ENCODE assay signal across 14 cellular contexts in the genomic region with DNA sequence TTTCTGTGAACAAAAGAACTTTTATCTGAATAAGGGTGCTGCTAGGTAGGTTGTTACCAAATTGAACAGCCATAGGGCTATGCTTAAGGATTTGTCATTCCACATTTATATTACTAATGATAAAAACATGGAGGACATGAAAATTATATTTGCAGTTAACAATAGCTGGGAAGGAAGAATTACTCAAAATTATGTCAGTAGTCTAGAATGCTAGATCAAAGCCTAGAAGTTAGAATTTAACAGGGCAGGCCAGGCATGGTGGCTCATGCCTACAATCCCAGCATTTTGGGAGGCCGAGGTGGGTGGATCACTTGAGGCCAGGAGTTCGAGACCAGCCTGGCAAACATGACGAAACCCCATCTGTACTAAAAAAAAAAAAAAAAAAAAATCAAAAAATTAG. TPM values are rescaled to one million over a fixed set of nuclear protein-coding genes. Genes with fewer than 3 reads are reported as not detected.
DNase-seq lines count a peak whose midpoint lies in the region; ATAC-seq and TF ChIP-seq lines count a peak whose summit lies in the region.
"Had no signal": no experiment of that assay in that cellular context is flagged by ENCODE, and none has a peak within 500 bp of the region (broad histone marks: within the 10 kb centered on the region; RNA-seq: fewer than 3 reads in every experiment).

No MANE protein-coding gene starts in this region.

- ATAC-seq in HG03354 (IDR thresholded peaks at IDR 0.05; ENCODE audit: poor library complexity, severe bottlenecking, unreplicated experiment), result no peak

- H3K4me1 Mint-ChIP-seq in MCF 10A (ENCODE audit: insufficient read depth, unreplicated experiment), result peaks cover 55% of the 10 kb centered on the region
- H3K4me1 Mint-ChIP-seq in activated T-helper 1 cell treated with anti-CD3 and anti-CD28 coated beads, Interleukin-12 subunit alpha, Interleukin-12 subunit beta, Interleukin-2, Interleukin-4 antibody, amounts not matched to agents 30 ng/mL and 10 ng/mL and 1 ng/mL, durations not matched to agents 14 hours and 24 hours and 36 hours (ENCODE audit: low read depth), result peaks cover 80% of the 10 kb centered on the region
- H3K4me1 Mint-ChIP-seq in immature natural killer cell, result peaks cover 86 to 100% of the 10 kb centered on the region in 2 donors
- H3K4me1 Mint-ChIP-seq in type B pancreatic cell (ENCODE audit: unreplicated experiment), result peaks cover 15% of the 10 kb centered on the region

- no peak overlapping the region for H3K4me3 ChIP-seq in breast epithelium

- CTCF ChIA-PET in MCF 10A (lab: Yijun Ruan, JAX), result interaction anchor here (0.7 to 1.0 kb wide), 3 partner anchors 10 to 107 kb away, joined by 3 to 4 read pairs (median 3); a partner anchor contains a TSS

- no peaks in the 10 kb centered on the region for H3K36me3 ChIP-seq in breast epithelium
- H3K36me3 ChIP-seq: BE2C had no signal

- no TSS peak for BruUV-seq in MCF 10A (replicated peaks; lab: Mats Ljungman, UMichigan)

- POLR2A ChIA-PET in MCF 10A (lab: Yijun Ruan, JAX), result interaction anchor here (0.6 to 3.0 kb wide), 13 partner anchors 8 to 660 kb away, joined by 3 to 9 read pairs (median 5); a partner anchor contains a TSS

- peaks cover 9% of the 10 kb centered on the region for H3K36me3 Mint-ChIP-seq in MCF 10A (ENCODE audit: insufficient read depth, unreplicated experiment)
- peaks cover 36% of the 10 kb centered on the region for H3K36me3 Mint-ChIP-seq in activated T-helper 1 cell treated with anti-CD3 and anti-CD28 coated beads, Interleukin-12 subunit alpha, Interleukin-12 subunit beta, Interleukin-2, Interleukin-4 antibody, amounts not matched to agents 30 ng/mL and 10 ng/mL and 1 ng/mL, durations not matched to agents 14 hours and 24 hours and 36 hours (ENCODE audit: low read depth)
- peaks cover 3 to 9% (median 3%) of the 10 kb centered on the region in 3 donors for H3K36me3 Mint-ChIP-seq in immature natural killer cell
- H3K36me3 Mint-ChIP-seq in type B pancreatic cell, result no peaks in the 10 kb centered on the region

- no peaks in the 10 kb centered on the region for H3K27me3 ChIP-seq in breast epithelium
- H3K27me3 ChIP-seq: BE2C had no signal

- no peak for DNase-seq in MCF 10A (ENCODE audit: unreplicated experiment)
- DNase-seq in breast epithelium (ENCODE audit: low spot score in 2 of 2), result no peak
- DNase-seq in activated T-helper 1 cell treated with anti-CD3 and anti-CD28 coated beads, Interleukin-12 subunit alpha, Interleukin-12 subunit beta, Interleukin-2, Interleukin-4 antibody, amounts not matched to agents 30 ng/mL and 10 ng/mL and 1 ng/mL, durations not matched to agents 14 hours and 24 hours and 36 hours (ENCODE audit: low spot score), result no peak
- DNase-seq in immature natural killer cell, result no peak
- DNase-seq in type B pancreatic cell (ENCODE audit: extremely low spot score, unreplicated experiment), result no peak
- DNase-seq in NCI-H524 treated with DMSO at 0.1 percent for 48 hours (lab: John Stamatoyannopoulos, UW), result no peak
- DNase-seq in stimulated activated CD4-positive, alpha-beta T cell treated with anti-CD3 and anti-CD28 coated beads, Interleukin-4, amount 100 ng/mL, for 1 hour, result no peak
- DNase-seq: activated CD4-positive, alpha-beta T cell treated with anti-CD3 and anti-CD28 coated beads for 4 hours; BE2C; NCI-H1105 treated with DMSO at 0.1 percent for 48 hours; NCI-H226 had no signal

- no peaks in the 10 kb centered on the region for H3K9me3 ChIP-seq in breast epithelium
- H3K9me3 ChIP-seq: BE2C had no signal

- H3K27ac ChIP-seq in breast epithelium, result no peak overlapping the region
- H3K27ac ChIP-seq: parathyroid adenoma had no signal

- peak overlapping the region; percentile 81 for H3K27ac Mint-ChIP-seq in MCF 10A (ENCODE audit: low read depth, unreplicated experiment)
- H3K27ac Mint-ChIP-seq in activated T-helper 1 cell treated with anti-CD3 and anti-CD28 coated beads, Interleukin-12 subunit alpha, Interleukin-12 subunit beta, Interleukin-2, Interleukin-4 antibody, amounts not matched to agents 30 ng/mL and 10 ng/mL and 1 ng/mL, durations not matched to agents 14 hours and 24 hours and 36 hours, result no peak overlapping the region
- H3K27ac Mint-ChIP-seq in immature natural killer cell, result peak overlapping the region; percentile 88 to 98 (median 92)
- peak overlapping the region; percentile 76 for H3K27ac Mint-ChIP-seq in type B pancreatic cell

- no peaks in the 10 kb centered on the region for H3K9me3 Mint-ChIP-seq in MCF 10A (ENCODE audit: unreplicated experiment)
- no peaks in the 10 kb centered on the region for H3K9me3 Mint-ChIP-seq in activated T-helper 1 cell treated with anti-CD3 and anti-CD28 coated beads, Interleukin-12 subunit alpha, Interleukin-12 subunit beta, Interleukin-2, Interleukin-4 antibody, amounts not matched to agents 30 ng/mL and 10 ng/mL and 1 ng/mL, durations not matched to agents 14 hours and 24 hours and 36 hours
- H3K9me3 Mint-ChIP-seq in immature natural killer cell, result no peaks in the 10 kb centered on the region
- no peaks in the 10 kb centered on the region for H3K9me3 Mint-ChIP-seq in type B pancreatic cell
- H3K9me3 Mint-ChIP-seq: T-helper 1 cell treated with Interleukin-12 subunit alpha and Interleukin-12 subunit beta and Interleukin-4 antibody, amounts not matched to agents 30 μg/mL and 1 μg/mL, for 36 hours had no signal

- H3K4me3 Mint-ChIP-seq in MCF 10A (ENCODE audit: unreplicated experiment) (peak overlapping the region; percentile 23), immature natural killer cell (peak overlapping the region; percentile 50 to 86 (median 74)), type B pancreatic cell (no peak overlapping the region)
- H3K4me3 Mint-ChIP-seq in activated T-helper 1 cell treated with anti-CD3 and anti-CD28 coated beads, Interleukin-12 subunit alpha, Interleukin-12 subunit beta, Interleukin-2, Interleukin-4 antibody, amounts not matched to agents 30 ng/mL and 10 ng/mL and 1 ng/mL, durations not matched to agents 14 hours and 24 hours and 36 hours, result peak overlapping the region; percentile 49

- no peak for TF ChIP-seq POLR2A in breast epithelium (IDR thresholded peaks at IDR 0.05)

- no peak for TF ChIP-seq CTCF in MCF 10A (IDR thresholded peaks at IDR 0.05; ENCODE audit: unreplicated experiment)
- TF ChIP-seq CTCF in breast epithelium (IDR thresholded peaks at IDR 0.05), result no peak
- no peak for TF ChIP-seq CTCF in type B pancreatic cell (conservative IDR thresholded peaks at IDR 0.05)

- no peaks in the 10 kb centered on the region for H3K4me1 ChIP-seq in breast epithelium
- H3K4me1 ChIP-seq: BE2C, parathyroid adenoma had no signal

- intact Hi-C loops in MCF 10A (cut with micrococcal nuclease), result no loop called here
- intact Hi-C loops in breast epithelium (cut with DNase I; ENCODE audit: low total_unique reads), result no loop called here
- intact Hi-C loops in activated T-helper 1 cell treated with anti-CD3 and anti-CD28 coated beads, Interleukin-12 subunit alpha, Interleukin-12 subunit beta, Interleukin-2, Interleukin-4 antibody, amounts not matched to agents 30 ng/mL and 10 ng/mL and 1 ng/mL, durations not matched to agents 14 hours and 24 hours and 36 hours (cut with micrococcal nuclease), result loop anchor here (5.0 kb wide), 1 partner anchor 1605 kb away; no protein-coding TSS in a partner anchor

- no peaks in the 10 kb centered on the region for H3K27me3 Mint-ChIP-seq in MCF 10A (ENCODE audit: insufficient read depth, unreplicated experiment)
- no peaks in the 10 kb centered on the region for H3K27me3 Mint-ChIP-seq in activated T-helper 1 cell treated with anti-CD3 and anti-CD28 coated beads, Interleukin-12 subunit alpha, Interleukin-12 subunit beta, Interleukin-2, Interleukin-4 antibody, amounts not matched to agents 30 ng/mL and 10 ng/mL and 1 ng/mL, durations not matched to agents 14 hours and 24 hours and 36 hours (ENCODE audit: insufficient read depth)
- peaks cover 1 to 2% (median 2%) of the 10 kb centered on the region in 3 donors for H3K27me3 Mint-ChIP-seq in immature natural killer cell (ENCODE audit: low read depth in 3 of 3)
- H3K27me3 Mint-ChIP-seq in type B pancreatic cell, result no peaks in the 10 kb centered on the region

RNA-seq across cellular contexts. Expression of a gene that starts 9.4 kb away (rescaled TPM):
- total RNA-seq in MCF 10A (2022) (27.2 and 51.6 TPM in 2 replicates), breast epithelium (10 to 100 TPM; 13.3 to 24.3 (median 24.1) TPM), type B pancreatic cell (ENCODE audit: low replicate concordance) (11.0 and 16.7 TPM in 2 replicates)
- total RNA-seq in activated T-helper 1 cell treated with anti-CD3 and anti-CD28 coated beads, Interleukin-12 subunit alpha, Interleukin-12 subunit beta, Interleukin-2, Interleukin-4 antibody, amounts not matched to agents 30 ng/mL and 10 ng/mL and 1 ng/mL, durations not matched to agents 14 hours and 24 hours and 36 hours, result 44.8 and 47.8 TPM in 2 replicates
- 100 to 1,000 TPM; 255 to 300 (median 271) TPM for polyA plus RNA-seq in immature natural killer cell
